ENCODE assay signal across 8 cellular contexts in genomic region chr10:3786295-3786981, GRCh38. TPM values are rescaled to one million over a fixed set of nuclear protein-coding genes. Genes with fewer than 3 reads are reported as not detected.
DNase-seq lines count a peak whose midpoint lies in the region; ATAC-seq, FAIRE-seq and TF ChIP-seq lines count a peak whose summit lies in the region.

No MANE protein-coding gene starts in this region.

- H3K27ac Mint-ChIP-seq in activated B cell treated with CpG ODN at 0.5 μM for 24 hours, result peak overlapping the region; percentile 98

- H3K4me1 Mint-ChIP-seq in activated B cell treated with CpG ODN at 0.5 μM for 24 hours, result peaks cover 23% of the 10 kb centered on the region

- peaks cover 3% of the 10 kb centered on the region for H3K9me3 Mint-ChIP-seq in activated B cell treated with CpG ODN at 0.5 μM for 24 hours

- H3K4me3 ChIP-seq in esophagus squamous epithelium (peak overlapping the region; percentile 70 to 99 (median 76)), neutrophil (ENCODE audit: low read depth in 1 of 2, low read length in 1 of 2) (peak overlapping the region; percentile 83 to 93)

- H3K9me3 ChIP-seq in esophagus squamous epithelium, result no peaks in the 10 kb centered on the region
- no peaks in the 10 kb centered on the region for H3K9me3 ChIP-seq in neutrophil

- DNase-seq in activated CD4-positive, alpha-beta T cell treated with anti-CD3 and anti-CD28 coated beads for 4 hours, result peak; percentile 56 to 61
- DNase-seq in activated CD4-positive, alpha-beta T cell treated with anti-CD3 and anti-CD28 coated beads, Interleukin-2, amount 50 U/mL, for 1 hour, result no peak
- DNase-seq in activated B cell treated with CpG ODN at 0.5 μM for 24 hours (no peak), esophagus squamous epithelium (lab: John Stamatoyannopoulos, UW) (no peak), urothelium cell line (ENCODE audit: low spot score) (no peak), foreskin melanocyte (no peak), UCSD-AML1 (lab: John Stamatoyannopoulos, UW; ENCODE audit: unreplicated experiment) (no peak)

- no peaks in the 10 kb centered on the region for H3K27me3 Mint-ChIP-seq in activated B cell treated with CpG ODN at 0.5 μM for 24 hours

- H3K27ac ChIP-seq in esophagus squamous epithelium, result peak overlapping the region; percentile 99 to 100 (median 100)
- H3K27ac ChIP-seq in neutrophil, result peak overlapping the region; percentile 95

- H3K4me3 Mint-ChIP-seq in activated B cell treated with CpG ODN at 0.5 μM for 24 hours, result peak overlapping the region; percentile 91

- FAIRE-seq in urothelium cell line (lab: Jason Lieb, UNC), result no peak

- H3K36me3 ChIP-seq in esophagus squamous epithelium, result peaks cover 2 to 7% (median 3%) of the 10 kb centered on the region in 3 donors
- peaks cover 14% of the 10 kb centered on the region for H3K36me3 ChIP-seq in neutrophil

- POLR2A ChIA-PET in activated B cell treated with CpG ODN at 0.5 μM for 24 hours (lab: Charles Lee), result interaction anchor here (0.6 to 6.8 kb wide), 34 partner anchors 9 to 849 kb away, joined by 3 to 191 read pairs (median 17); no protein-coding TSS in a partner anchor

- WGBS in esophagus squamous epithelium, 2 donors, result 79 to 84% methylated on average over 14 to 18 of the region's 18 CpGs

- TF ChIP-seq CTCF in activated B cell treated with CpG ODN at 0.5 μM for 24 hours (IDR thresholded peaks at IDR 0.05) (no peak), esophagus squamous epithelium (IDR thresholded peaks at IDR 0.05) (no peak), neutrophil (IDR thresholded peaks at IDR 0.05) (no peak)

- H3K4me1 ChIP-seq in esophagus squamous epithelium, result peaks cover 3 to 20% (median 4%) of the 10 kb centered on the region in 3 donors
- H3K4me1 ChIP-seq in neutrophil (ENCODE audit: control insufficient read depth in 1 of 2, insufficient read depth in 1 of 2, low read depth in 1 of 2, low read length in 1 of 2), result peaks cover 22 to 24% of the 10 kb centered on the region in 2 experiments

- TF ChIP-seq POLR2A in esophagus squamous epithelium (IDR thresholded peaks at IDR 0.05), result peak in 1 of 4 donors; percentile 18

- CTCF ChIA-PET in activated B cell treated with CpG ODN at 0.5 μM for 24 hours (lab: Charles Lee), result interaction anchor here (1.6 kb wide), 1 partner anchor 52 kb away, joined by 3 read pairs; no protein-coding TSS in a partner anchor

- no peak for ATAC-seq in activated B cell treated with CpG ODN at 0.5 μM for 24 hours (ENCODE audit: low read depth)

- H3K36me3 Mint-ChIP-seq in activated B cell treated with CpG ODN at 0.5 μM for 24 hours (ENCODE audit: low read depth), result peaks cover 32% of the 10 kb centered on the region

- H3K27me3 ChIP-seq in esophagus squamous epithelium (no peaks in the 10 kb centered on the region), neutrophil (no peaks in the 10 kb centered on the region)

- intact Hi-C loops in activated B cell treated with CpG ODN at 0.5 μM for 24 hours (cut with micrococcal nuclease), result loop anchor here (10.0 kb wide), 1 partner anchor 228 kb away; no protein-coding TSS in a partner anchor
- intact Hi-C loops in esophagus squamous epithelium (cut with DNase I), result loop anchor here (10.0 kb wide), 1 partner anchor 322 kb away; no protein-coding TSS in a partner anchor

RNA-seq across cellular contexts. Expression of gene KLF6, which starts 1.4 kb away (rescaled TPM):
- 134 and 151 TPM in 2 replicates for total RNA-seq in activated B cell treated with CpG ODN at 0.5 μM for 24 hours
- 10 to 100 TPM; 39.6 to 91.2 (median 74.2) TPM for total RNA-seq in esophagus squamous epithelium

Comparison
In these comparisons a context has a peak if more than half of its experiments do, and no peak if none do; other contexts are left out.
1. DNase-seq: peak in activated CD4-positive, alpha-beta T cell treated with anti-CD3 and anti-CD28 coated beads for 4 hours (2 of 2); none in activated CD4-positive, alpha-beta T cell treated with anti-CD3 and anti-CD28 coated beads, Interleukin-2, amount 50 U/mL, for 1 hour (single experiment), activated B cell treated with CpG ODN at 0.5 μM for 24 hours (single experiment), esophagus squamous epithelium (single experiment), urothelium cell line (single experiment), foreskin melanocyte (single experiment) and UCSD-AML1 (single experiment).